2 cellular contexts compared by ENCODE assay signal in genomic region chr15:96409231-96410138, GRCh38.
TF ChIP-seq lines count a peak whose summit lies in the region.

No MANE protein-coding gene starts in this region.

TF ChIP-seq in SK-N-SH treated with all-trans-retinoic acid at 6 μM for 48 hours, 23 proteins besides CTCF, POLR2A, EP300 and RAD21 (continued from another document):
- TF ChIP-seq POU6F1 (CRISPR knock-in tag; IDR thresholded peaks at IDR 0.05; ENCODE audit: borderline replicate concordance, low read depth) (no peak), ISL1 (CRISPR knock-in tag; IDR thresholded peaks at IDR 0.05) (no peak), ZFP3 (CRISPR knock-in tag; IDR thresholded peaks at IDR 0.05) (no peak), RARB (CRISPR knock-in tag; IDR thresholded peaks at IDR 0.05) (no peak), TOX (CRISPR knock-in tag; IDR thresholded peaks at IDR 0.05; ENCODE audit: borderline replicate concordance) (no peak), SNAI2 (CRISPR knock-in tag; IDR thresholded peaks at IDR 0.05) (no peak), TSHZ2 (CRISPR knock-in tag; IDR thresholded peaks at IDR 0.05) (no peak), PPARA (CRISPR knock-in tag; IDR thresholded peaks at IDR 0.05; ENCODE audit: borderline replicate concordance) (no peak)

TF ChIP-seq in HepG2, 621 proteins besides CTCF, POLR2A, EP300 and RAD21 (continued from another document):
- no peak for TF ChIP-seq TRIM22 (IDR thresholded peaks at IDR 0.05)
- TF ChIP-seq CAMTA2 (CRISPR knock-in tag; IDR thresholded peaks at IDR 0.05; ENCODE audit: borderline replicate concordance): no peak
- TF ChIP-seq AHR (CRISPR knock-in tag; IDR thresholded peaks at IDR 0.05): no peak
- TF ChIP-seq EZH2 (conservative IDR thresholded peaks at IDR 0.05; ENCODE audit: low read depth, low read length): peak; percentile 96
- TF ChIP-seq CSRNP2 (CRISPR knock-in tag; conservative IDR thresholded peaks at IDR 0.05; ENCODE audit: low read depth): no peak
- TF ChIP-seq ZFP36 (IDR thresholded peaks at IDR 0.05; ENCODE audit: borderline replicate concordance, low read depth, low read length, partially characterized antibody): no peak
- no peak for TF ChIP-seq ZNF44 (CRISPR knock-in tag; IDR thresholded peaks at IDR 0.05)
- no peak for TF ChIP-seq ZNF224 (CRISPR knock-in tag; IDR thresholded peaks at IDR 0.05)
